Comparison of ENCODE assay signal across 8 cellular contexts in the genomic region with DNA sequence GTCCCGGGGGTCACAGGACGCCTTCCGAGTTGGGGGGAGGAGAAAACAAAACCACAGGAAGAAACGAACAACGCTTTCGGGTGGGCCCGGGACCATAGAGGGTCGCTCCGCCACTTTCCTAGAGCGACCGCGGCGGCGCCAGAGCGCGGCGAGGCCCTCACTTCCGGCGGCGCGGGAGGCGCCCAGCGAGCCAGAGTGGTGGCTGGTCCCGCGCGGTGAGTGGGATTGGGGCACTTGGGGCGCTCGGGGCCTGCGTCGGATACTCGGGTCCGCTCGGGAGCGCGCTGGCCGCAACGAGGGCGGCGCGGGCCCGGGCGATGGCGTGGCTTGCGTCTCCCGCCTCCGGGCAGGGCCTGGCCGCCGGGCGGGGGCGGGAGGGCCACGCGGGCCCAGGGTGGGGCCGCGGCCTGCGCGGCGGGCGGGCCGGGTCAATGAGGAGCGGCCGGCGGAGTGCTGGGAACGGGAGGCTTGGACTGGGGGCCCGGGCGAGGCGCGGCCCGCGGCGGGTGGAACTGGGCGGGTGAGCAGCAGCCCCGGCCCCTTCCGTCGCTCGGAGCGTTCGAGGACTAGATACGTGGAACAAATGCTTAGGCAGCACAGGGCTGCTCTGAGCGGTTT. TPM values are rescaled to one million over a fixed set of nuclear protein-coding genes. Genes with fewer than 3 reads are reported as not detected.
DNase-seq lines count a peak whose midpoint lies in the region; ATAC-seq and TF ChIP-seq lines count a peak whose summit lies in the region.

A gene (plus strand): TSS at position 160 of the 618 bp plus-strand sequence. CDS start 2,446 bp downstream, outside the sequence.

- H3K4me1 ChIP-seq in right lobe of liver: peaks cover 0 to 66% (median 18%) of the 10 kb centered on the region in 4 donors

- TF ChIP-seq CTCF in right lobe of liver (IDR thresholded peaks at IDR 0.05): peak in 2 of 4 donors; percentile 15 to 18

- H3K27ac ChIP-seq in right lobe of liver: peak within 1 kb of the TSS; percentile 92 to 96 (median 94)

- intact Hi-C loops in right lobe of liver (cut with DNase I): no loop called here

- H3K9me3 Mint-ChIP-seq in activated CD4-positive, alpha-beta T cell treated with anti-CD3 and anti-CD28 coated beads, Interleukin-2, amount 10 ng/mL, durations not matched to agents 7 days and 5 days: peaks cover 29% of the 10 kb centered on the region

- ATAC-seq in HG02840 (IDR thresholded peaks at IDR 0.05; ENCODE audit: low FRiP score, unreplicated experiment) (peak; percentile 76), right lobe of liver (peak; percentile 42 to 69 (median 66))

- WGBS in right lobe of liver (ENCODE audit: insufficient coverage, low coverage, low lambda C conversion rate, missing lambda C conversion rate): 1% methylated on average over 36 of the region's 79 CpGs

- H3K27me3 ChIP-seq in right lobe of liver: no peaks in the 10 kb centered on the region

- TF ChIP-seq POLR2A in right lobe of liver (IDR thresholded peaks at IDR 0.05): peak; percentile 74

- H3K27ac Mint-ChIP-seq in activated CD4-positive, alpha-beta T cell treated with anti-CD3 and anti-CD28 coated beads, Interleukin-2, amount 10 ng/mL, durations not matched to agents 7 days and 5 days: peak within 1 kb of the TSS; percentile 95

- H3K36me3 Mint-ChIP-seq in activated CD4-positive, alpha-beta T cell treated with anti-CD3 and anti-CD28 coated beads, Interleukin-2, amount 10 ng/mL, durations not matched to agents 7 days and 5 days (ENCODE audit: low read depth): peaks cover 37% of the 10 kb centered on the region

- peaks cover 17% of the 10 kb centered on the region for H3K27me3 Mint-ChIP-seq in activated CD4-positive, alpha-beta T cell treated with anti-CD3 and anti-CD28 coated beads, Interleukin-2, amount 10 ng/mL, durations not matched to agents 7 days and 5 days

- H3K36me3 ChIP-seq in right lobe of liver: no peaks in the 10 kb centered on the region

- DNase-seq in NCI-H2196 (lab: John Stamatoyannopoulos, UW; ENCODE audit: unreplicated experiment) (peak; percentile 18), NCI-H2196 treated with DMSO at 0.1 percent for 48 hours (lab: John Stamatoyannopoulos, UW; ENCODE audit: unreplicated experiment) (no peak), NCI-H1930 (lab: John Stamatoyannopoulos, UW) (peak; percentile 33 to 42), dermis blood vessel endothelial cell (peak; percentile 79), right lobe of liver (peak; percentile 74 to 77 (median 76))
- peak; percentile 61 for DNase-seq in activated CD4-positive, alpha-beta T cell treated with anti-CD3 and anti-CD28 coated beads, Interleukin-2, amount 10 ng/mL, durations not matched to agents 7 days and 5 days
- DNase-seq in stimulated activated CD4-positive, alpha-beta T cell treated with anti-CD3 and anti-CD28 coated beads, TNF-alpha, amount 100 ng/mL, for 24 hours (ENCODE audit: low read depth in 3 of 3): peak; percentile 20 to 54 (median 41)

- POLR2A ChIA-PET in activated CD4-positive, alpha-beta T cell treated with anti-CD3 and anti-CD28 coated beads, Interleukin-2, amount 10 ng/mL, durations not matched to agents 7 days and 5 days (lab: Charles Lee): interaction anchor here (0.9 kb wide), 1 partner anchor 68 kb away, joined by 3 read pairs; no protein-coding TSS in a partner anchor

- CTCF ChIA-PET in activated CD4-positive, alpha-beta T cell treated with anti-CD3 and anti-CD28 coated beads, Interleukin-2, amount 10 ng/mL, durations not matched to agents 7 days and 5 days (lab: Charles Lee): interaction anchor here (0.6 to 1.1 kb wide), 4 partner anchors 13 to 281 kb away, joined by 3 to 4 read pairs (median 3); no protein-coding TSS in a partner anchor

- H3K4me3 Mint-ChIP-seq in activated CD4-positive, alpha-beta T cell treated with anti-CD3 and anti-CD28 coated beads, Interleukin-2, amount 10 ng/mL, durations not matched to agents 7 days and 5 days: peak within 1 kb of the TSS; percentile 90

- peaks cover 49% of the 10 kb centered on the region for H3K4me1 Mint-ChIP-seq in activated CD4-positive, alpha-beta T cell treated with anti-CD3 and anti-CD28 coated beads, Interleukin-2, amount 10 ng/mL, durations not matched to agents 7 days and 5 days

- H3K4me3 ChIP-seq in right lobe of liver: peak within 1 kb of the TSS; percentile 54 to 69 (median 65)

- no peaks in the 10 kb centered on the region for H3K9me3 ChIP-seq in right lobe of liver

RNA-seq across cellular contexts. Expression of the gene that starts here (rescaled TPM):
- total RNA-seq in activated CD4-positive, alpha-beta T cell treated with anti-CD3 and anti-CD28 coated beads, Interleukin-2, amount 10 ng/mL, durations not matched to agents 7 days and 5 days: 10 to 100 TPM; 26.9 to 29.7 TPM
- total RNA-seq in dermis blood vessel endothelial cell (53.6 and 54.4 TPM in 2 replicates), right lobe of liver (10 to 100 TPM; 10.3 to 25.2 (median 12.2) TPM)
